ENCODE assay signal across 1 cellular context in the genomic region with DNA sequence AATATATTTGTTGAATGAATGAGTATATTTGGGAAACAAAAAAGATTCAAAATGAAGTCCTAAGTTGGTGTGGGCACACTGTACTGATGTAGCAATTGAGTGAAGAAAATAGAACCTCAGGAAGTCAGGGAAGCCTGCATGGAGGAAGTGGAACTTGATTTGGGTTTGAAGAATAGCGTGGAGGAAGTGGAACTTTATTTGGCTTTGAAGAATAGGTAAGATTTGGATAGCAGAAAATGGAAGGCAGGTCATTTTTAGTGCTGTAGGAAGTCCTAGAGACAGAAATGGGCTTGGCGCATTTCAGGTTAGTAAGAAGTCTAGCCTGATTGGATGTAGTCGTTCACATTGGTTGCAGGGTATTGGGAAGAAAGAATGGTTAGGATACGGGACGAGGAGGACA.
TF ChIP-seq lines count a peak whose summit lies in the region.

No MANE protein-coding gene starts in this region.

TF ChIP-seq in K562, 482 proteins besides CTCF, POLR2A, EP300 and RAD21:
- TF ChIP-seq ZFP36 (IDR thresholded peaks at IDR 0.05; ENCODE audit: low read depth, low read length, partially characterized antibody) (peak; percentile 28), SMAD3 (CRISPR knock-in tag; conservative IDR thresholded peaks at IDR 0.05) (no peak)
